ENCODE assay signal across 32 cellular contexts in genomic region chr5:2921651-2922050, GRCh38.
"Had no signal": no experiment of that assay in that cellular context is flagged by ENCODE, and none has a peak within 500 bp of the region (broad histone marks: within the 10 kb centered on the region; RNA-seq: fewer than 3 reads in every experiment).

No MANE protein-coding gene starts in this region.

- H3K4me1 Mint-ChIP-seq: activated CD4-positive, alpha-beta T cell treated with anti-CD3 and anti-CD28 coated beads for 36 hours; activated CD4-positive, alpha-beta T cell treated with anti-CD3 and anti-CD28 coated beads, Interleukin-2, amount 10 ng/mL, durations not matched to agents 7 days and 5 days; activated CD8-positive, alpha-beta memory T cell treated with anti-CD3 and anti-CD28 coated beads, Interleukin-2, amount 10 ng/mL, durations not matched to agents 7 days and 5 days; activated naive CD4-positive, alpha-beta T cell treated with anti-CD3 and anti-CD28 coated beads, Interleukin-2, amount 50 U/mL, for 24 hours; activated naive CD8-positive, alpha-beta T cell treated with anti-CD3 and anti-CD28 coated beads for 36 hours; activated naive CD8-positive, alpha-beta T cell treated with anti-CD3 and anti-CD28 coated beads, Interleukin-2, amount 50 U/mL, for 24 hours; T-helper 17 cell had no signal

- H3K9me3 Mint-ChIP-seq: activated naive CD4-positive, alpha-beta T cell treated with anti-CD3 and anti-CD28 coated beads, Interleukin-2, amount 50 U/mL, for 24 hours had no signal

- H3K27me3 ChIP-seq: adrenal gland, body of pancreas, esophagus squamous epithelium had no signal

- H3K4me3 Mint-ChIP-seq: activated CD4-positive, alpha-beta T cell treated with anti-CD3 and anti-CD28 coated beads for 36 hours; activated CD4-positive, alpha-beta T cell treated with anti-CD3 and anti-CD28 coated beads, Interleukin-2, amount 10 ng/mL, durations not matched to agents 7 days and 5 days; activated CD8-positive, alpha-beta memory T cell treated with anti-CD3 and anti-CD28 coated beads, Interleukin-2, amount 10 ng/mL, durations not matched to agents 7 days and 5 days; activated CD8-positive, alpha-beta T cell treated with anti-CD3 and anti-CD28 coated beads, Interleukin-2, amount 10 ng/mL, durations not matched to agents 7 days and 5 days; activated naive CD4-positive, alpha-beta T cell treated with anti-CD3 and anti-CD28 coated beads for 36 hours; activated naive CD4-positive, alpha-beta T cell treated with anti-CD3 and anti-CD28 coated beads, Interleukin-2, amount 50 U/mL, for 24 hours; activated naive CD8-positive, alpha-beta T cell treated with anti-CD3 and anti-CD28 coated beads for 36 hours; activated naive CD8-positive, alpha-beta T cell treated with anti-CD3 and anti-CD28 coated beads, Interleukin-2, amount 50 U/mL, for 24 hours; activated T-helper 1 cell treated with anti-CD3 and anti-CD28 coated beads, Interleukin-12 subunit alpha, Interleukin-12 subunit beta, Interleukin-2, Interleukin-4 antibody, amounts not matched to agents 30 ng/mL and 10 ng/mL and 1 ng/mL, durations not matched to agents 14 hours and 24 hours and 36 hours; T-helper 17 cell; T-helper 2 cell treated with Interferon-gamma antibody and Interleukin-4, amounts not matched to agents 5 μg/mL and 100 μg/mL, for 36 hours had no signal

- DNase-seq: activated CD4-positive, alpha-beta T cell treated with anti-CD3 and anti-CD28 coated beads for 36 hours; activated CD4-positive, alpha-beta T cell treated with anti-CD3 and anti-CD28 coated beads, Interleukin-2, amount 10 ng/mL, durations not matched to agents 7 days and 5 days; activated CD4-positive, alpha-beta T cell treated with anti-CD3 and anti-CD28 coated beads, Interleukin-2, amount 50 U/mL, for 48 hours; activated CD4-positive, CD25-positive, alpha-beta regulatory T cell; activated CD4-positive, CD25-positive, alpha-beta regulatory T cell treated with anti-CD3 and anti-CD28 coated beads, Interleukin-2, amount 50 U/mL, for 72 hours; activated CD8-positive, alpha-beta memory T cell treated with anti-CD3 and anti-CD28 coated beads, Interleukin-2, amount 10 ng/mL, durations not matched to agents 7 days and 5 days; activated CD8-positive, alpha-beta memory T cell treated with anti-CD3 and anti-CD28 coated beads, Interleukin-2, amount 50 U/mL, for 4 hours; activated CD8-positive, alpha-beta T cell treated with anti-CD3 and anti-CD28 coated beads, Interleukin-2, amount 10 ng/mL, durations not matched to agents 7 days and 5 days; activated effector memory CD4-positive, alpha-beta T cell treated with anti-CD3 and anti-CD28 coated beads, Interleukin-2, amount 50 U/mL, for 16 hours; activated naive CD4-positive, alpha-beta T cell treated with anti-CD3 and anti-CD28 coated beads for 36 hours; activated naive CD8-positive, alpha-beta T cell treated with anti-CD3 and anti-CD28 coated beads for 36 hours; activated naive CD8-positive, alpha-beta T cell treated with anti-CD3 and anti-CD28 coated beads, Interleukin-2, amount 50 U/mL, for 24 hours; activated T-cell treated with anti-CD3 and anti-CD28 coated beads, Interleukin-2, amount 50 U/mL, for 1 hour; activated T-cell treated with anti-CD3 and anti-CD28 coated beads, Interleukin-2, amount 50 U/mL, for 48 hours; adrenal gland; amygdala; body of pancreas; caudate nucleus; cortex of kidney; dermis blood vessel endothelial cell; effector CD8-positive, alpha-beta T cell; esophagus squamous epithelium; foreskin melanocyte; T-helper 1 cell; T-helper 17 cell; T1000 had no signal

- H3K9me3 ChIP-seq: adrenal gland had no signal

- H3K27ac Mint-ChIP-seq: activated CD4-positive, alpha-beta T cell treated with anti-CD3 and anti-CD28 coated beads for 36 hours; activated CD4-positive, alpha-beta T cell treated with anti-CD3 and anti-CD28 coated beads, Interleukin-2, amount 10 ng/mL, durations not matched to agents 7 days and 5 days; activated CD8-positive, alpha-beta memory T cell treated with anti-CD3 and anti-CD28 coated beads, Interleukin-2, amount 10 ng/mL, durations not matched to agents 7 days and 5 days; activated CD8-positive, alpha-beta T cell treated with anti-CD3 and anti-CD28 coated beads, Interleukin-2, amount 10 ng/mL, durations not matched to agents 7 days and 5 days; activated naive CD4-positive, alpha-beta T cell treated with anti-CD3 and anti-CD28 coated beads for 36 hours; activated naive CD4-positive, alpha-beta T cell treated with anti-CD3 and anti-CD28 coated beads, Interleukin-2, amount 50 U/mL, for 24 hours; activated naive CD8-positive, alpha-beta T cell treated with anti-CD3 and anti-CD28 coated beads for 36 hours; activated naive CD8-positive, alpha-beta T cell treated with anti-CD3 and anti-CD28 coated beads, Interleukin-2, amount 50 U/mL, for 24 hours; activated T-helper 1 cell treated with anti-CD3 and anti-CD28 coated beads, Interleukin-12 subunit alpha, Interleukin-12 subunit beta, Interleukin-2, Interleukin-4 antibody, amounts not matched to agents 30 ng/mL and 10 ng/mL and 1 ng/mL, durations not matched to agents 14 hours and 24 hours and 36 hours; activated T-helper 2 cell treated with anti-CD3 and anti-CD28 coated beads, Interferon-gamma antibody, Interleukin-2, Interleukin-4, amounts not matched to agents 10 μg/mL and 5 μg/mL and 100 μg/mL, durations not matched to agents 14 hours and 24 hours and 36 hours; T-helper 17 cell; T-helper 2 cell treated with Interferon-gamma antibody and Interleukin-4, amounts not matched to agents 5 μg/mL and 100 μg/mL, for 36 hours had no signal

- H3K36me3 Mint-ChIP-seq: activated CD8-positive, alpha-beta memory T cell treated with anti-CD3 and anti-CD28 coated beads, Interleukin-2, amount 10 ng/mL, durations not matched to agents 7 days and 5 days; activated naive CD4-positive, alpha-beta T cell treated with anti-CD3 and anti-CD28 coated beads, Interleukin-2, amount 50 U/mL, for 24 hours; activated naive CD8-positive, alpha-beta T cell treated with anti-CD3 and anti-CD28 coated beads for 36 hours had no signal

- H3K36me3 ChIP-seq: adrenal gland, esophagus squamous epithelium, gastroesophageal sphincter had no signal

- H3K27ac ChIP-seq: adrenal gland, body of pancreas, epithelial cell of prostate, esophagus squamous epithelium, gastroesophageal sphincter had no signal

- H3K27me3 Mint-ChIP-seq: activated CD4-positive, alpha-beta T cell treated with anti-CD3 and anti-CD28 coated beads for 36 hours; activated CD4-positive, alpha-beta T cell treated with anti-CD3 and anti-CD28 coated beads, Interleukin-2, amount 10 ng/mL, durations not matched to agents 7 days and 5 days; activated CD8-positive, alpha-beta memory T cell treated with anti-CD3 and anti-CD28 coated beads, Interleukin-2, amount 10 ng/mL, durations not matched to agents 7 days and 5 days; activated naive CD8-positive, alpha-beta T cell treated with anti-CD3 and anti-CD28 coated beads for 36 hours; activated naive CD8-positive, alpha-beta T cell treated with anti-CD3 and anti-CD28 coated beads, Interleukin-2, amount 50 U/mL, for 24 hours; T-helper 17 cell had no signal

- H3K4me3 ChIP-seq: adrenal gland, body of pancreas, esophagus squamous epithelium, gastroesophageal sphincter had no signal

- H3K4me1 ChIP-seq: adrenal gland, body of pancreas, esophagus squamous epithelium, gastroesophageal sphincter had no signal
